ENCODE assay signal across 10 cellular contexts in the genomic region with DNA sequence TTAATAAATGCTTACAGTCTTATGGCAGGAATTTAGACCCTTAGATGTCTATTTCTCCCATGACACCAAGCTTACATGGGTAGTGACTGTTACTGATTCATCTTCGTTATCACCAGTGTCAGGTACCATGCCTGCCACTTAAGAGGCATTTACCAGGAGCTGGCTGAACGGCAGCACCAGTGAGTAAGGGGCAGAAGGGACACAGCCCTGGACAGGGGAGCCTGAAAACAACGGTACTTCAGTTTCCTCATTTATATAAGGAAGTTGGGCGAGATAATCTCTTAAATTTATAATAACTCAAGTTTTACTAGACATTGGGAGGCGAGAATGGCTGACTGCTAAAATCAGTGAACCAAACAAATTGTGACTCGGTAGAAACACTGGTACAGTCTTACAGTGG. TPM values are rescaled to one million over a fixed set of nuclear protein-coding genes. Genes with fewer than 3 reads are reported as not detected.
DNase-seq lines count a peak whose midpoint lies in the region; ATAC-seq and TF ChIP-seq lines count a peak whose summit lies in the region.
"Had no signal": no experiment of that assay in that cellular context is flagged by ENCODE, and none has a peak within 500 bp of the region (broad histone marks: within the 10 kb centered on the region; RNA-seq: fewer than 3 reads in every experiment).

No MANE protein-coding gene starts in this region.

- no peaks in the 10 kb centered on the region for H3K9me3 Mint-ChIP-seq in CD4-positive, alpha-beta memory T cell

- ATAC-seq in GM21529 (IDR thresholded peaks at IDR 0.05; ENCODE audit: unreplicated experiment) (no peak), HG03108 (IDR thresholded peaks at IDR 0.05; ENCODE audit: unreplicated experiment) (no peak)

- H3K27me3 Mint-ChIP-seq in CD4-positive, alpha-beta memory T cell = no peaks in the 10 kb centered on the region

- peaks cover 51 to 86% (median 57%) of the 10 kb centered on the region in 4 donors for H3K4me1 Mint-ChIP-seq in CD4-positive, alpha-beta memory T cell

- no peaks in the 10 kb centered on the region for H3K36me3 ChIP-seq in CD4-positive, alpha-beta memory T cell (ENCODE audit: insufficient read depth, low read length)
- H3K36me3 ChIP-seq in duodenal mucosa (ENCODE audit: control insufficient read depth in 1 of 2, insufficient read depth in 2 of 2, low read length in 2 of 2) = peaks cover 0 to 21% of the 10 kb centered on the region in 2 donors
- H3K36me3 ChIP-seq in neuron (ENCODE audit: insufficient read depth, low read length) = peaks cover 27% of the 10 kb centered on the region

- TF ChIP-seq POLR2A in NB4 (IDR thresholded peaks at IDR 0.05; ENCODE audit: extremely low read depth, insufficient read length) = no peak

- peaks cover 61% of the 10 kb centered on the region for H3K4me1 ChIP-seq in CD4-positive, alpha-beta memory T cell (ENCODE audit: insufficient read depth, low read length)
- H3K4me1 ChIP-seq in duodenal mucosa (ENCODE audit: control insufficient read depth in 1 of 2, insufficient read depth in 2 of 2, low read length in 2 of 2) (peaks cover 34% of the 10 kb centered on the region in 2 donors), neuron (ENCODE audit: insufficient read depth, low read length) (peaks cover 35% of the 10 kb centered on the region)

- no peaks in the 10 kb centered on the region for H3K27me3 ChIP-seq in CD4-positive, alpha-beta memory T cell (ENCODE audit: insufficient read depth, low read length)
- H3K27me3 ChIP-seq in duodenal mucosa (ENCODE audit: control insufficient read depth in 1 of 2, insufficient read depth in 2 of 2, low read length in 2 of 2) = no peaks in the 10 kb centered on the region
- no peaks in the 10 kb centered on the region for H3K27me3 ChIP-seq in neuron (ENCODE audit: insufficient read depth, low read length)

- H3K9ac ChIP-seq in duodenal mucosa (ENCODE audit: low read depth in 1 of 2, low read length in 2 of 2) = peak overlapping the region in 1 of 2 donors; percentile 97

- no peak for DNase-seq in CD4-positive, alpha-beta memory T cell
- DNase-seq in NB4 (ENCODE audit: low read depth) = peak; percentile 52
- DNase-seq in NCI-H345 (lab: John Stamatoyannopoulos, UW) = no peak
- DNase-seq in COR-L47 (lab: John Stamatoyannopoulos, UW) = no peak
- DNase-seq: NCI-H510A; stimulated activated naive CD4-positive, alpha-beta T cell had no signal

- peak overlapping the region; percentile 89 to 94 (median 91) for H3K27ac Mint-ChIP-seq in CD4-positive, alpha-beta memory T cell

- H2AFZ ChIP-seq in neuron (ENCODE audit: low read depth, low read length) = no peak overlapping the region

- peaks cover 7 to 35% of the 10 kb centered on the region in 2 donors for H3K36me3 Mint-ChIP-seq in CD4-positive, alpha-beta memory T cell

- peak overlapping the region; percentile 86 to 93 for H3K4me3 ChIP-seq in CD4-positive, alpha-beta memory T cell (ENCODE audit: low read length in 2 of 2)
- peak overlapping the region; percentile 99 for H3K4me3 ChIP-seq in NB4 (ENCODE audit: low read depth, low read length)
- H3K4me3 ChIP-seq in duodenal mucosa (ENCODE audit: low read depth in 1 of 2, low read length in 2 of 2) = peak overlapping the region; percentile 93 to 96
- peak overlapping the region; percentile 80 for H3K4me3 ChIP-seq in neuron (ENCODE audit: low read length)

- intact Hi-C loops in CD4-positive, alpha-beta memory T cell (cut with micrococcal nuclease) = loop anchor here (5.0 kb wide), 1 partner anchor 145 kb away; no protein-coding TSS in a partner anchor

- POLR2A ChIA-PET in CD4-positive, alpha-beta memory T cell (lab: Charles Lee; ENCODE audit: partially characterized antibody) = interaction anchor here (1.2 to 1.8 kb wide), 3 partner anchors 10 to 195 kb away, joined by 3 to 7 read pairs (median 3); no protein-coding TSS in a partner anchor

- TF ChIP-seq CTCF in NB4 (IDR thresholded peaks at IDR 0.05; ENCODE audit: low read depth, low read length) = no peak

- CTCF ChIA-PET in CD4-positive, alpha-beta memory T cell (lab: Charles Lee; ENCODE audit: partially characterized antibody) = interaction anchor here (0.6 kb wide), 1 partner anchor 8 kb away, joined by 4 read pairs; no protein-coding TSS in a partner anchor

- H3K4me3 Mint-ChIP-seq in CD4-positive, alpha-beta memory T cell = peak overlapping the region; percentile 79 to 95 (median 89)

- no peaks in the 10 kb centered on the region for H3K9me3 ChIP-seq in CD4-positive, alpha-beta memory T cell (ENCODE audit: control insufficient read depth in 1 of 2, low read length in 2 of 2)
- no peaks in the 10 kb centered on the region for H3K9me3 ChIP-seq in duodenal mucosa (ENCODE audit: control insufficient read depth in 1 of 2, low read length in 2 of 2)
- H3K9me3 ChIP-seq in neuron (ENCODE audit: low read length) = no peaks in the 10 kb centered on the region

- peak overlapping the region; percentile 88 for H3K27ac ChIP-seq in CD4-positive, alpha-beta memory T cell (ENCODE audit: low read depth, low read length)
- no peak overlapping the region for H3K27ac ChIP-seq in duodenal mucosa (ENCODE audit: low read depth, low read length)

RNA-seq across cellular contexts. Expression of gene COA5, which starts 1.2 kb away (rescaled TPM):
- total RNA-seq in CD4-positive, alpha-beta memory T cell = 10 to 100 TPM; 51.3 to 52.4 TPM
- 10 to 100 TPM; 32.4 to 40.8 TPM for polyA plus RNA-seq in CD4-positive, alpha-beta memory T cell

RNA-seq across cellular contexts. Expression of gene UNC50, which starts 1.3 kb away (rescaled TPM):
- 10 to 100 TPM; 43.5 to 47.2 TPM for total RNA-seq in CD4-positive, alpha-beta memory T cell
- polyA plus RNA-seq in CD4-positive, alpha-beta memory T cell = 10 to 100 TPM; 41.8 to 48.8 TPM
